In genomic region chr16:79380990-79381389, GRCh38 we compare ENCODE assay signal across 11 cellular contexts.
DNase-seq lines count a peak whose midpoint lies in the region; ATAC-seq and TF ChIP-seq lines count a peak whose summit lies in the region.
"Had no signal": no experiment of that assay in that cellular context is flagged by ENCODE, and none has a peak within 500 bp of the region (broad histone marks: within the 10 kb centered on the region; RNA-seq: fewer than 3 reads in every experiment).

No MANE protein-coding gene starts in this region.

- 9% methylated on average over 4 of the region's 5 CpGs for WGBS in right lobe of liver (ENCODE audit: insufficient coverage, low coverage, low lambda C conversion rate, missing lambda C conversion rate)
- 42% methylated on average over 5 of the region's 5 CpGs for WGBS in suprapubic skin

- no peak for TF ChIP-seq EP300 in suprapubic skin (IDR thresholded peaks at IDR 0.05)

- H3K9me3 ChIP-seq in right lobe of liver (no peaks in the 10 kb centered on the region), suprapubic skin (no peaks in the 10 kb centered on the region)

- POLR2A ChIA-PET in activated CD4-positive, alpha-beta memory T cell treated with anti-CD3 and anti-CD28 coated beads for 36 hours (lab: Charles Lee): interaction anchor here (1.2 to 1.4 kb wide), 2 partner anchors 8 to 218 kb away, joined by 3 read pairs; no protein-coding TSS in a partner anchor

- H3K4me3 ChIP-seq in right lobe of liver (no peak overlapping the region), suprapubic skin (peak overlapping the region; percentile 3)

- H3K4me3 Mint-ChIP-seq in activated CD4-positive, alpha-beta memory T cell treated with anti-CD3 and anti-CD28 coated beads for 36 hours: peak overlapping the region; percentile 11

- H3K27me3 ChIP-seq in right lobe of liver: no peaks in the 10 kb centered on the region
- no peaks in the 10 kb centered on the region for H3K27me3 ChIP-seq in suprapubic skin

- peaks cover 28% of the 10 kb centered on the region for H3K4me1 Mint-ChIP-seq in activated CD4-positive, alpha-beta memory T cell treated with anti-CD3 and anti-CD28 coated beads for 36 hours (ENCODE audit: low read depth)

- ATAC-seq in right lobe of liver (peak; percentile 62 to 76 (median 72)), GM21723 (IDR thresholded peaks at IDR 0.05; ENCODE audit: unreplicated experiment) (no peak)

- no peak overlapping the region for H3K27ac ChIP-seq in right lobe of liver
- H3K27ac ChIP-seq in suprapubic skin: peak overlapping the region; percentile 36

- H3K36me3 Mint-ChIP-seq in activated CD4-positive, alpha-beta memory T cell treated with anti-CD3 and anti-CD28 coated beads for 36 hours: peaks cover 2% of the 10 kb centered on the region

- H3K9me3 Mint-ChIP-seq in activated CD4-positive, alpha-beta memory T cell treated with anti-CD3 and anti-CD28 coated beads for 36 hours: no peaks in the 10 kb centered on the region
- H3K9me3 Mint-ChIP-seq: activated B cell treated with CpG ODN at 0.5 μM for 24 hours had no signal

- peak; percentile 6 for DNase-seq in stimulated activated CD4-positive, alpha-beta T cell treated with anti-CD3 and anti-CD28 coated beads, Interleukin-4, amount 100 ng/mL, for 1 hour
- DNase-seq in stimulated activated CD4-positive, alpha-beta T cell treated with anti-CD3 and anti-CD28 coated beads, Interleukin-2, amount 100 ng/mL, for 24 hours: no peak
- DNase-seq in activated CD4-positive, alpha-beta memory T cell treated with anti-CD3 and anti-CD28 coated beads for 36 hours: no peak
- DNase-seq in right lobe of liver (no peak), suprapubic skin (ENCODE audit: low spot score in 2 of 2) (no peak), cardiac septum (ENCODE audit: low spot score) (no peak), SHP77 (lab: John Stamatoyannopoulos, UW) (no peak)
- DNase-seq: activated B cell treated with CpG ODN at 0.5 μM for 24 hours, cortex of kidney, foreskin fibroblast had no signal

- CTCF ChIA-PET in activated CD4-positive, alpha-beta memory T cell treated with anti-CD3 and anti-CD28 coated beads for 36 hours (lab: Charles Lee): interaction anchor here (1.8 kb wide), 1 partner anchor 46 kb away, joined by 3 read pairs; no protein-coding TSS in a partner anchor

- H3K4me1 ChIP-seq in right lobe of liver: peaks cover 0 to 6% (median 0%) of the 10 kb centered on the region in 4 donors
- H3K4me1 ChIP-seq in suprapubic skin: peaks cover 23% of the 10 kb centered on the region

- H3K36me3 ChIP-seq in right lobe of liver (no peaks in the 10 kb centered on the region), suprapubic skin (no peaks in the 10 kb centered on the region)

- no peak for TF ChIP-seq CTCF in right lobe of liver (IDR thresholded peaks at IDR 0.05)
- no peak for TF ChIP-seq CTCF in suprapubic skin (IDR thresholded peaks at IDR 0.05)

- intact Hi-C loops in activated CD4-positive, alpha-beta memory T cell treated with anti-CD3 and anti-CD28 coated beads for 36 hours (cut with micrococcal nuclease): no loop called here
- intact Hi-C loops in right lobe of liver (cut with DNase I): no loop called here
- intact Hi-C loops in cardiac septum (cut with DNase I): no loop called here

- H3K27me3 Mint-ChIP-seq in activated CD4-positive, alpha-beta memory T cell treated with anti-CD3 and anti-CD28 coated beads for 36 hours: no peaks in the 10 kb centered on the region

- no peak for TF ChIP-seq POLR2A in right lobe of liver (IDR thresholded peaks at IDR 0.05)
- TF ChIP-seq POLR2A in suprapubic skin (IDR thresholded peaks at IDR 0.05): no peak

- peak overlapping the region; percentile 67 for H3K27ac Mint-ChIP-seq in activated CD4-positive, alpha-beta memory T cell treated with anti-CD3 and anti-CD28 coated beads for 36 hours
- H3K27ac Mint-ChIP-seq: activated B cell treated with CpG ODN at 0.5 μM for 24 hours had no signal
